In genomic region chr4:37995299-37995821, GRCh38 we compare ENCODE assay signal across 1 cellular context.
TF ChIP-seq lines count a peak whose summit lies in the region.

No MANE protein-coding gene starts in this region.

TF ChIP-seq in GM23338, 12 proteins besides CTCF, POLR2A, EP300 and RAD21 (continued from another document):
- TF ChIP-seq REST (IDR thresholded peaks at IDR 0.05; ENCODE audit: unreplicated experiment): no peak
- TF ChIP-seq JUNB (IDR thresholded peaks at IDR 0.05; ENCODE audit: unreplicated experiment): no peak
- no peak for TF ChIP-seq EZH2phosphoT487 (IDR thresholded peaks at IDR 0.05; ENCODE audit: unreplicated experiment)
